Comparison of ENCODE assay signal across 8 cellular contexts in genomic region chr19:45177817-45178261, GRCh38. TPM values are rescaled to one million over a fixed set of nuclear protein-coding genes. Genes with fewer than 3 reads are reported as not detected.
DNase-seq lines count a peak whose midpoint lies in the region; ATAC-seq and TF ChIP-seq lines count a peak whose summit lies in the region.

TSS of gene TRAPPC6A (minus strand) at chr19:45178237. CDS start at chr19:45178218, 19 bp downstream.

- WGBS in heart left ventricle, 4 donors, result 0 to 1% (median 1%) methylated on average over 22 to 36 of the region's 36 CpGs

- POLR2A ChIA-PET in AG04449 (lab: Yijun Ruan, JAX), result interaction anchor here (1.0 to 2.5 kb wide), 6 partner anchors 9 to 301 kb away, joined by 3 to 16 read pairs (median 5); partner anchors contain the start of genes CLASRP and PPP1R37

- peaks cover 9% of the 10 kb centered on the region for H3K36me3 Mint-ChIP-seq in activated T-helper 1 cell treated with anti-CD3 and anti-CD28 coated beads, Interleukin-12 subunit alpha, Interleukin-12 subunit beta, Interleukin-2, Interleukin-4 antibody, amounts not matched to agents 30 ng/mL and 10 ng/mL and 1 ng/mL, durations not matched to agents 14 hours and 24 hours and 36 hours (ENCODE audit: low read depth)

- H3K36me3 ChIP-seq in heart left ventricle (peaks cover 0 to 20% (median 0%) of the 10 kb centered on the region in 9 donors), rectal smooth muscle tissue (ENCODE audit: control insufficient read depth, insufficient read depth, low read length) (peaks cover 7% of the 10 kb centered on the region)

- H3K27me3 Mint-ChIP-seq in activated T-helper 1 cell treated with anti-CD3 and anti-CD28 coated beads, Interleukin-12 subunit alpha, Interleukin-12 subunit beta, Interleukin-2, Interleukin-4 antibody, amounts not matched to agents 30 ng/mL and 10 ng/mL and 1 ng/mL, durations not matched to agents 14 hours and 24 hours and 36 hours (ENCODE audit: insufficient read depth), result no peaks in the 10 kb centered on the region

- ATAC-seq in GM18517 (IDR thresholded peaks at IDR 0.05; ENCODE audit: unreplicated experiment) (peak; percentile 11), heart left ventricle (peak in 1 of 4 donors; percentile 2)

- DNase-seq in AG04449 (ENCODE audit: low read depth, low spot score) (peak; percentile 23), heart left ventricle (no peak), NCI-H1105 treated with DMSO at 0.1 percent for 48 hours (lab: John Stamatoyannopoulos, UW) (no peak), hippocampal formation (lab: John Stamatoyannopoulos, UW) (no peak)
- no peak for DNase-seq in Jurkat, Clone E6-1 (ENCODE audit: low read depth, low spot score)
- DNase-seq in activated T-helper 1 cell treated with anti-CD3 and anti-CD28 coated beads, Interleukin-12 subunit alpha, Interleukin-12 subunit beta, Interleukin-2, Interleukin-4 antibody, amounts not matched to agents 30 ng/mL and 10 ng/mL and 1 ng/mL, durations not matched to agents 14 hours and 24 hours and 36 hours (ENCODE audit: low spot score), result no peak

- peaks cover 0 to 37% (median 27%) of the 10 kb centered on the region in 12 donors for H3K4me1 ChIP-seq in heart left ventricle
- H3K4me1 ChIP-seq in rectal smooth muscle tissue (ENCODE audit: control insufficient read depth, insufficient read depth, low read length), result peaks cover 6% of the 10 kb centered on the region

- H3K9me3 Mint-ChIP-seq in activated T-helper 1 cell treated with anti-CD3 and anti-CD28 coated beads, Interleukin-12 subunit alpha, Interleukin-12 subunit beta, Interleukin-2, Interleukin-4 antibody, amounts not matched to agents 30 ng/mL and 10 ng/mL and 1 ng/mL, durations not matched to agents 14 hours and 24 hours and 36 hours, result no peaks in the 10 kb centered on the region

- intact Hi-C loops in activated T-helper 1 cell treated with anti-CD3 and anti-CD28 coated beads, Interleukin-12 subunit alpha, Interleukin-12 subunit beta, Interleukin-2, Interleukin-4 antibody, amounts not matched to agents 30 ng/mL and 10 ng/mL and 1 ng/mL, durations not matched to agents 14 hours and 24 hours and 36 hours (cut with micrococcal nuclease), result loop anchor here (1.0 to 10.0 kb wide), 14 partner anchors 14 to 1677 kb away; partner anchors contain the start of genes AP2S1, CLASRP, ERCC1 and ERCC2
- intact Hi-C loops in heart left ventricle (cut with DNase I), result loop anchor here in 5 of 10 donors (2.0 to 10.0 kb wide), 5 partner anchors 51 to 101 kb away; partner anchors contain the start of genes PPP1R37 (in 4 of the 5), GEMIN7 (in 1 of the 5) and ZNF296 (in 1 of the 5)

- H3K4me3 ChIP-seq in AG04449 (ENCODE audit: low read depth, low read length) (peak within 1 kb of the TSS; percentile 90), heart left ventricle (peak within 1 kb of the TSS; percentile 54 to 95 (median 84)), rectal smooth muscle tissue (ENCODE audit: low read length) (peak within 1 kb of the TSS; percentile 96)
- peak within 1 kb of the TSS; percentile 97 for H3K4me3 ChIP-seq in Jurkat, Clone E6-1 (ENCODE audit: low read length)

- H3K4me3 Mint-ChIP-seq in activated T-helper 1 cell treated with anti-CD3 and anti-CD28 coated beads, Interleukin-12 subunit alpha, Interleukin-12 subunit beta, Interleukin-2, Interleukin-4 antibody, amounts not matched to agents 30 ng/mL and 10 ng/mL and 1 ng/mL, durations not matched to agents 14 hours and 24 hours and 36 hours, result peak within 1 kb of the TSS; percentile 88

- H3K9me3 ChIP-seq in heart left ventricle, result no peaks in the 10 kb centered on the region

- no peaks in the 10 kb centered on the region for H3K27me3 ChIP-seq in heart left ventricle
- no peaks in the 10 kb centered on the region for H3K27me3 ChIP-seq in rectal smooth muscle tissue (ENCODE audit: control insufficient read depth, insufficient read depth, low read length)

- peak in 1 of 2 donors; percentile 72 for TF ChIP-seq POLR2A in heart left ventricle (IDR thresholded peaks at IDR 0.05)

- peak within 1 kb of the TSS; percentile 70 for H3K9ac ChIP-seq in rectal smooth muscle tissue (ENCODE audit: low read length)

- TF ChIP-seq CTCF in AG04449 (IDR thresholded peaks at IDR 0.05; ENCODE audit: insufficient read depth, low read length, missing control alignments) (no peak), heart left ventricle (IDR thresholded peaks at IDR 0.05) (no peak)

- CTCF ChIA-PET in AG04449 (lab: Yijun Ruan, JAX), result interaction anchor here (0.6 to 2.3 kb wide), 14 partner anchors 8 to 160 kb away, joined by 3 to 12 read pairs (median 4); no protein-coding TSS in a partner anchor

- H3K27ac ChIP-seq in heart left ventricle, result peak within 1 kb of the TSS; percentile 14 to 97 (median 88)
- H3K27ac ChIP-seq in rectal smooth muscle tissue (ENCODE audit: low read depth, low read length), result peak within 1 kb of the TSS; percentile 91

- peaks cover 20% of the 10 kb centered on the region for H3K4me1 Mint-ChIP-seq in activated T-helper 1 cell treated with anti-CD3 and anti-CD28 coated beads, Interleukin-12 subunit alpha, Interleukin-12 subunit beta, Interleukin-2, Interleukin-4 antibody, amounts not matched to agents 30 ng/mL and 10 ng/mL and 1 ng/mL, durations not matched to agents 14 hours and 24 hours and 36 hours (ENCODE audit: low read depth)

- H3K27ac Mint-ChIP-seq in activated T-helper 1 cell treated with anti-CD3 and anti-CD28 coated beads, Interleukin-12 subunit alpha, Interleukin-12 subunit beta, Interleukin-2, Interleukin-4 antibody, amounts not matched to agents 30 ng/mL and 10 ng/mL and 1 ng/mL, durations not matched to agents 14 hours and 24 hours and 36 hours, result peak within 1 kb of the TSS; percentile 88

RNA-seq across cellular contexts. Expression of gene TRAPPC6A, which starts in this region (rescaled TPM):
- polyA plus RNA-seq in Jurkat, Clone E6-1 (2012; ENCODE audit: insufficient read depth, insufficient read length), result 47.3 TPM
- 18.4 and 22.8 TPM in 2 replicates for total RNA-seq in activated T-helper 1 cell treated with anti-CD3 and anti-CD28 coated beads, Interleukin-12 subunit alpha, Interleukin-12 subunit beta, Interleukin-2, Interleukin-4 antibody, amounts not matched to agents 30 ng/mL and 10 ng/mL and 1 ng/mL, durations not matched to agents 14 hours and 24 hours and 36 hours
- total RNA-seq in heart left ventricle, result 10 to 100 TPM in 8 of 9 donors, 1 to 10 TPM in 1; 7.7 to 22.8 (median 18.6) TPM
- polyA plus RNA-seq in heart left ventricle, result 10 to 100 TPM; 12.3 to 19.2 TPM
